In the genomic region with DNA sequence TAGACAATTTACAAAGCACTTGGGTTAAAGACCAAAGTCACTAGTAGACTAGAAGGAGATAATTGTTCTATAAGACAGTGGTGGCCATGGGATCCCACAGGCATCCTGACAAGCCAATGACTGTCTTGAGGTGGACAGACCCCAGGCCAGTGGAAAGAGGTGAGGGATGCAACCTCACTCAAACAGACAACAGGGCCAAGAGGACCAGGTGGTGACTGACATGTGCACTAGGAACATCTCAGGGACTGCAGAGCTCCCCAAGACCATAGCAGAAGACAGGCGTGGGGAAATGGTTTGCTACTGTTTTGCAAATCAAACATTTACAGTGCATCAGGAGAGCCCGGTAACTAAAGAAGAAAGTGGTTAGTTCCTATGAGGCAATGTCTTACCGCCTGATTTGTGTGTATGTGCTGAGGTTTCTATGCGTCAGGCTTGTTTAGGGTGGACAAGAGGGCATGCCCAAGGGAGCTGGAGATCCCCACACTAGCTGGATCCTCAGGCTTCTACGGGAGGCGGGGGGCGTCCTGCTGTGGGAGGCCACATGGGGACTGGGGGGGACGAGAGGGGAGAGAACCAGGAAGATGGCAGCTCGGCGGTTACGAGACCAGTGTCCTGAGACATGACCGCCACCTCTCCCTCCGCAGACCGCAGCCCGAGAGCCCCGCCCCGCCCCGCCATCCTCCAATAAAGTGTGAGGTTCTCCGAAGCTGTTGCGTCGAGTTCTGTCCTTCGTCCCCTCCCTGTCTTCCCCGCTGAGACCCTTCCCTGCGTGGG, we compare ENCODE assay signal across 8 cellular contexts. TPM values are rescaled to one million over a fixed set of nuclear protein-coding genes. Genes with fewer than 3 reads are reported as not detected.
DNase-seq lines count a peak whose midpoint lies in the region; ATAC-seq and TF ChIP-seq lines count a peak whose summit lies in the region.

No MANE protein-coding gene starts in this region.

- H3K9ac ChIP-seq in iPS-15b (ENCODE audit: low read depth, low read length) (peak overlapping the region; percentile 70), skeletal muscle tissue (ENCODE audit: low read depth in 1 of 3, low read length in 3 of 3) (peak overlapping the region; percentile 74 to 86 (median 83))

- H3K27ac ChIP-seq in skeletal muscle tissue (ENCODE audit: low read depth, low read length): peak overlapping the region; percentile 81

- TF ChIP-seq CTCF in astrocyte of the cerebellum (IDR thresholded peaks at IDR 0.05; ENCODE audit: low read depth, low read length, missing control alignments): no peak

- H3K4me1 ChIP-seq in iPS-15b (ENCODE audit: control insufficient read depth, insufficient read depth, low read length): peaks cover 10% of the 10 kb centered on the region
- H3K4me1 ChIP-seq in skeletal muscle tissue (ENCODE audit: control insufficient read depth in 3 of 3, insufficient read depth in 3 of 3, low read length in 3 of 3): peaks cover 18 to 41% (median 25%) of the 10 kb centered on the region in 3 donors

- H3K36me3 ChIP-seq in iPS-15b (ENCODE audit: control insufficient read depth, insufficient read depth, low read length) (peaks cover 25% of the 10 kb centered on the region), skeletal muscle tissue (ENCODE audit: control insufficient read depth in 3 of 3, insufficient read depth in 3 of 3, low read length in 3 of 3) (peaks cover 24 to 31% (median 31%) of the 10 kb centered on the region in 3 donors)

- H3K27me3 ChIP-seq in iPS-15b (ENCODE audit: control insufficient read depth, insufficient read depth, low read length): peaks cover 2% of the 10 kb centered on the region
- no peaks in the 10 kb centered on the region for H3K27me3 ChIP-seq in skeletal muscle tissue (ENCODE audit: control insufficient read depth in 3 of 3, insufficient read depth in 3 of 3, low read length in 3 of 3)

- peak; percentile 15 for DNase-seq in ELF-1 (ENCODE audit: low read depth, low spot score)
- DNase-seq in HuH-7 (ENCODE audit: low spot score): peak; percentile 93
- DNase-seq in astrocyte of the cerebellum (ENCODE audit: low read depth): peak; percentile 34

- peak; percentile 30 for ATAC-seq in GM21576 (IDR thresholded peaks at IDR 0.05; ENCODE audit: unreplicated experiment)
- ATAC-seq in SK-N-SH treated with all-trans-retinoic acid at 6 μM for 48 hours: peak; percentile 78
- ATAC-seq in HG03469 (IDR thresholded peaks at IDR 0.05; ENCODE audit: unreplicated experiment): no peak

- in situ Hi-C loops in astrocyte of the cerebellum (cut with HindIII; ENCODE audit: low sequenced_read_pairs): no loop called here

- H3K9me3 ChIP-seq in iPS-15b (ENCODE audit: control insufficient read depth, insufficient read depth, low read length) (no peaks in the 10 kb centered on the region), skeletal muscle tissue (ENCODE audit: control insufficient read depth in 3 of 3, low read length in 3 of 3) (no peaks in the 10 kb centered on the region)

- H3K4me3 ChIP-seq in astrocyte of the cerebellum (ENCODE audit: low read depth, low read length) (peak overlapping the region; percentile 81), iPS-15b (ENCODE audit: low read depth, low read length) (peak overlapping the region; percentile 84), skeletal muscle tissue (ENCODE audit: low read length in 3 of 3) (peak overlapping the region; percentile 83 to 90 (median 89))

TF ChIP-seq in SK-N-SH treated with all-trans-retinoic acid at 6 μM for 48 hours, 23 proteins besides CTCF, POLR2A, EP300 and RAD21:
- TF ChIP-seq OSR1 (CRISPR knock-in tag; IDR thresholded peaks at IDR 0.05): no peak
- TF ChIP-seq ZFP3 (CRISPR knock-in tag; IDR thresholded peaks at IDR 0.05): no peak
- TF ChIP-seq GLIS3 (CRISPR knock-in tag; IDR thresholded peaks at IDR 0.05): no peak
- TF ChIP-seq, protein P1, sequence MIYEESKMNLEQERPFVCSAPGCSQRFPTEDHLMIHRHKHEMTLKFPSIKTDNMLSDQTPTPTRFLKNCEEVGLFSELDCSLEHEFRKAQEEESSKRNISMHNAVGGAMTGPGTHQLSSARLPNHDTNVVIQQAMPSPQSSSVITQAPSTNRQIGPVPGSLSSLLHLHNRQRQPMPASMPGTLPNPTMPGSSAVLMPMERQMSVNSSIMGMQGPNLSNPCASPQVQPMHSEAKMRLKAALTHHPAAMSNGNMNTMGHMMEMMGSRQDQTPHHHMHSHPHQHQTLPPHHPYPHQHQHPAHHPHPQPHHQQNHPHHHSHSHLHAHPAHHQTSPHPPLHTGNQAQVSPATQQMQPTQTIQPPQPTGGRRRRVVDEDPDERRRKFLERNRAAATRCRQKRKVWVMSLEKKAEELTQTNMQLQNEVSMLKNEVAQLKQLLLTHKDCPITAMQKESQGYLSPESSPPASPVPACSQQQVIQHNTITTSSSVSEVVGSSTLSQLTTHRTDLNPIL (CRISPR knock-in tag; IDR thresholded peaks at IDR 0.05; ENCODE audit: low read depth): no peak
- no peak for TF ChIP-seq TCF4 (CRISPR knock-in tag; IDR thresholded peaks at IDR 0.05; ENCODE audit: borderline replicate concordance)
- TF ChIP-seq CSDC2 (CRISPR knock-in tag; IDR thresholded peaks at IDR 0.05): no peak
- TF ChIP-seq ZC3H10 (CRISPR knock-in tag; IDR thresholded peaks at IDR 0.05): no peak
- no peak for TF ChIP-seq TOX (CRISPR knock-in tag; IDR thresholded peaks at IDR 0.05; ENCODE audit: borderline replicate concordance)
- no peak for TF ChIP-seq SNAI2 (CRISPR knock-in tag; IDR thresholded peaks at IDR 0.05)
- TF ChIP-seq ZFP30 (CRISPR knock-in tag; IDR thresholded peaks at IDR 0.05): no peak

RNA-seq across cellular contexts. Expression of a gene that starts 0.6 kb away (rescaled TPM):
- 25.6 TPM for total RNA-seq in skeletal muscle tissue

RNA-seq across cellular contexts. Expression of a gene that starts 1.8 kb away (rescaled TPM):
- not detected for total RNA-seq in skeletal muscle tissue

RNA-seq across cellular contexts. Expression of a gene that starts 26.2 kb away (rescaled TPM):
- total RNA-seq in skeletal muscle tissue: not detected

RNA-seq across cellular contexts. Expression of a gene that starts 39.3 kb away (rescaled TPM):
- total RNA-seq in skeletal muscle tissue: not detected

Comparison
In these comparisons a context has a peak if more than half of its experiments do, and no peak if none do; other contexts are left out.
1. DNase-seq: peak in every context shown above with its lines; median percentile 93 in HuH-7; 34 in astrocyte of the cerebellum; 15 in ELF-1.